In the genomic region with DNA sequence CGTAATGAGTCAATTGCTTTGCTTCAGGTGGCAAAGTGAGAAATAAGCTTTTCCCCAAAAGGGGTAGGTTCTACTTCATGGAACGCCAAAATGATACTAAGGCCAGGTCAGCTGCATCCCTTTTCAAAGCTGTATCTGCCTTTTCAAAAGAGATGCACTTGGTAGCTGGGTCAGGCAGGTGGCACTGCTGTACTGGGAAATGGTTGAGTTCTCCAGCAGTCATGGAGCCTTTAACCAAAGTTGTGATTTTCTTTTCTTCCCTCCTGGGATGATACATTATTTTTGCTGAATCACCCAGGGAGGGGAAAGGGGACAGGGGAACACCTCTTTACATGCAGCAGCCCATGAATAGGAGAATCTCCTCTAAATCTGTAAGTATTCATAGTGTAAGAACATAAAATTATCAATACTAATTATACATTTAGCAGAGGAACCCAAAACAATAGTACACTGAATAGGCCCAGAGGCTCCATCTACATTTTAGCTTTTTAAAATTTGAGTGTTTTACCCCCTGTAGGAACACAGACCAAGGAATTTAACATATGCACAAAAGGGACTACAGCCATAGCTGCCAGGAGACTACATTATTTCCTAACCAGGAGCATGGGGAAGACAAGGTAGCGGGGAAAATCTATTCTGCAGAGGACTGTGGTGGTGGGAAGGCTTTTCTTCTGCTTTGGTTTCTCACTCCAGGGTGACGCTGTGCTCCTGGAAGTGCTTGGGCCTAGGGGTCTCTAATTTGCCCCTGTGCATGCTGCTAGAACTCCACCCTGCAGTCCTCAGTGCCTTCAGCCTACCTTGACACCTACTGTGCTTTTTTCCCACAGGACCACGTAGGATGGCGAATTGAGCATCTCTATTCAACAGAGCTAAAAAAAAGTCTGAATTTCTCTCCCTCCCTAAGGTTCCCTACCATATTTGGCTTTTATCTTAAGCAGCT, we compare ENCODE assay signal across 10 cellular contexts. TPM values are rescaled to one million over a fixed set of nuclear protein-coding genes. Genes with fewer than 3 reads are reported as not detected.
DNase-seq lines count a peak whose midpoint lies in the region; TF ChIP-seq lines count a peak whose summit lies in the region.
"Had no signal": no experiment of that assay in that cellular context is flagged by ENCODE, and none has a peak within 500 bp of the region (broad histone marks: within the 10 kb centered on the region; RNA-seq: fewer than 3 reads in every experiment).

No MANE protein-coding gene starts in this region.

- DNase-seq in NCI-H1417 (lab: John Stamatoyannopoulos, UW): peak; percentile 44 to 81 (median 53)
- DNase-seq in NCI-H1417 treated with DMSO at 0.1 percent for 48 hours (lab: John Stamatoyannopoulos, UW): no peak
- DNase-seq in SHP77 treated with DMSO at 0.1 percent for 48 hours (lab: John Stamatoyannopoulos, UW): peak; percentile 58
- peak; percentile 81 for DNase-seq in adipocyte (ENCODE audit: low read depth)
- peak; percentile 61 to 80 for DNase-seq in cardiac muscle cell (ENCODE audit: low read depth in 1 of 2, low spot score in 1 of 2)
- DNase-seq in posterior cingulate gyrus: peak; percentile 19 to 93 (median 55)
- DNase-seq in NCI-H524 treated with DMSO at 0.1 percent for 48 hours (lab: John Stamatoyannopoulos, UW): no peak

- no peak for TF ChIP-seq EP300 in Ishikawa (IDR thresholded peaks at IDR 0.05; ENCODE audit: borderline replicate concordance)

- intact Hi-C loops in posterior cingulate gyrus (cut with DNase I): loop anchor here (2.0 kb wide), 2 partner anchors 261 to 411 kb away; no protein-coding TSS in a partner anchor

- H3K27ac ChIP-seq in cardiac muscle cell: peak overlapping the region; percentile 13
- H3K27ac ChIP-seq: BLaER1 had no signal

- H3K9ac ChIP-seq in adipocyte (ENCODE audit: low read length): no peak overlapping the region
- H3K9ac ChIP-seq: BLaER1 had no signal

- H3K4me3 ChIP-seq in adipocyte (ENCODE audit: low read length) (no peak overlapping the region), cardiac muscle cell (no peak overlapping the region)
- H3K4me3 ChIP-seq: BLaER1 had no signal

- H3K36me3 ChIP-seq in adipocyte (ENCODE audit: control insufficient read depth, insufficient read depth, low read length, severe bottlenecking) (no peaks in the 10 kb centered on the region), cardiac muscle cell (no peaks in the 10 kb centered on the region)

- H3K4me1 ChIP-seq in adipocyte (ENCODE audit: control insufficient read depth, insufficient read depth, low read length) (no peaks in the 10 kb centered on the region), cardiac muscle cell (ENCODE audit: low read depth) (peaks cover 21% of the 10 kb centered on the region)
- H3K4me1 ChIP-seq: BLaER1 had no signal

- peak; percentile 89 for TF ChIP-seq CTCF in cardiac muscle cell (IDR thresholded peaks at IDR 0.05; ENCODE audit: low read depth, low read length)

- TF ChIP-seq RAD21 in Ishikawa (IDR thresholded peaks at IDR 0.05; ENCODE audit: low read depth): peak; percentile 89

- H3K9me3 ChIP-seq in adipocyte (ENCODE audit: control insufficient read depth, low read length) (no peaks in the 10 kb centered on the region), cardiac muscle cell (ENCODE audit: low read depth) (no peaks in the 10 kb centered on the region)
- H3K9me3 ChIP-seq: BLaER1 had no signal

- no peaks in the 10 kb centered on the region for H3K27me3 ChIP-seq in adipocyte (replicated peaks; ENCODE audit: control insufficient read depth, insufficient read depth, low read length)
- H3K27me3 ChIP-seq in cardiac muscle cell: no peaks in the 10 kb centered on the region
- H3K27me3 ChIP-seq: BLaER1 had no signal

TF ChIP-seq in Ishikawa, 13 proteins besides CTCF, POLR2A, EP300 and RAD21:
- no peak for TF ChIP-seq TAF1 (IDR thresholded peaks at IDR 0.05; ENCODE audit: low read depth)
- TF ChIP-seq EGR1 (IDR thresholded peaks at IDR 0.05): no peak
- TF ChIP-seq, protein P1, sequence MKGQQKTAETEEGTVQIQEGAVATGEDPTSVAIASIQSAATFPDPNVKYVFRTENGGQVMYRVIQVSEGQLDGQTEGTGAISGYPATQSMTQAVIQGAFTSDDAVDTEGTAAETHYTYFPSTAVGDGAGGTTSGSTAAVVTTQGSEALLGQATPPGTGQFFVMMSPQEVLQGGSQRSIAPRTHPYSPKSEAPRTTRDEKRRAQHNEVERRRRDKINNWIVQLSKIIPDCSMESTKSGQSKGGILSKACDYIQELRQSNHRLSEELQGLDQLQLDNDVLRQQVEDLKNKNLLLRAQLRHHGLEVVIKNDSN (IDR thresholded peaks at IDR 0.05): no peak
- TF ChIP-seq, protein P2, sequence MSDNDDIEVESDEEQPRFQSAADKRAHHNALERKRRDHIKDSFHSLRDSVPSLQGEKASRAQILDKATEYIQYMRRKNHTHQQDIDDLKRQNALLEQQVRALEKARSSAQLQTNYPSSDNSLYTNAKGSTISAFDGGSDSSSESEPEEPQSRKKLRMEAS (IDR thresholded peaks at IDR 0.05): no peak

RNA-seq across cellular contexts. Expression of a gene that starts 6.4 kb away (rescaled TPM):
- 0.81 and 1.0 TPM in 2 replicates for total RNA-seq in cardiac muscle cell
- 0.84 and 1.7 TPM in 2 replicates for polyA plus RNA-seq in cardiac muscle cell
- polyA plus RNA-seq: esophagus had no signal

Comparison
In these comparisons a context has a peak if more than half of its experiments do, and no peak if none do; other contexts are left out.
1. DNase-seq: peak in NCI-H1417 (3 of 3), SHP77 treated with DMSO at 0.1 percent for 48 hours (single experiment), adipocyte (single experiment), cardiac muscle cell (2 of 2) and posterior cingulate gyrus (10 of 10); none in NCI-H1417 treated with DMSO at 0.1 percent for 48 hours (single experiment) and NCI-H524 treated with DMSO at 0.1 percent for 48 hours (single experiment).